Comparison of ENCODE assay signal across 8 cellular contexts in genomic region chr1:35557611-35558373, GRCh38. TPM values are rescaled to one million over a fixed set of nuclear protein-coding genes. Genes with fewer than 3 reads are reported as not detected.
DNase-seq lines count a peak whose midpoint lies in the region; ATAC-seq and TF ChIP-seq lines count a peak whose summit lies in the region.

A gene with protein sequence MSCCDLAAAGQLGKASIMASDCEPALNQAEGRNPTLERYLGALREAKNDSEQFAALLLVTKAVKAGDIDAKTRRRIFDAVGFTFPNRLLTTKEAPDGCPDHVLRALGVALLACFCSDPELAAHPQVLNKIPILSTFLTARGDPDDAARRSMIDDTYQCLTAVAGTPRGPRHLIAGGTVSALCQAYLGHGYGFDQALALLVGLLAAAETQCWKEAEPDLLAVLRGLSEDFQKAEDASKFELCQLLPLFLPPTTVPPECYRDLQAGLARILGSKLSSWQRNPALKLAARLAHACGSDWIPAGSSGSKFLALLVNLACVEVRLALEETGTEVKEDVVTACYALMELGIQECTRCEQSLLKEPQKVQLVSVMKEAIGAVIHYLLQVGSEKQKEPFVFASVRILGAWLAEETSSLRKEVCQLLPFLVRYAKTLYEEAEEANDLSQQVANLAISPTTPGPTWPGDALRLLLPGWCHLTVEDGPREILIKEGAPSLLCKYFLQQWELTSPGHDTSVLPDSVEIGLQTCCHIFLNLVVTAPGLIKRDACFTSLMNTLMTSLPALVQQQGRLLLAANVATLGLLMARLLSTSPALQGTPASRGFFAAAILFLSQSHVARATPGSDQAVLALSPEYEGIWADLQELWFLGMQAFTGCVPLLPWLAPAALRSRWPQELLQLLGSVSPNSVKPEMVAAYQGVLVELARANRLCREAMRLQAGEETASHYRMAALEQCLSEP (plus strand): TSS chr1:35557799. CDS start chr1:35558191, 392 bp downstream.

- ATAC-seq in HG02798 (IDR thresholded peaks at IDR 0.05; ENCODE audit: poor library complexity, unreplicated experiment) (peak; percentile 88), T-cell (replicated peaks in 1 of 4) (peak; percentile 91 to 94 (median 92)), upper lobe of left lung (ENCODE audit: low FRiP score in 2 of 2) (peak; percentile 97 to 98)

- POLR2A ChIA-PET in T-cell (lab: Charles Lee): no interaction called here

- peaks cover 40 to 62% (median 44%) of the 10 kb centered on the region in 4 donors for H3K4me1 ChIP-seq in upper lobe of left lung

- TF ChIP-seq CTCF in GM12875 (IDR thresholded peaks at IDR 0.05; ENCODE audit: borderline replicate concordance, insufficient read depth, low read depth, low read length) (no peak), upper lobe of left lung (IDR thresholded peaks at IDR 0.05) (peak in 2 of 6 experiments; percentile 5 to 9)

- H3K4me1 Mint-ChIP-seq in T-cell: peaks cover 66 to 70% (median 67%) of the 10 kb centered on the region in 3 donors

- H3K27me3 ChIP-seq in upper lobe of left lung: no peaks in the 10 kb centered on the region

- H3K27me3 Mint-ChIP-seq in T-cell: no peaks in the 10 kb centered on the region

- no peaks in the 10 kb centered on the region for H3K9me3 Mint-ChIP-seq in T-cell

- peaks cover 0 to 24% (median 6%) of the 10 kb centered on the region in 4 donors for H3K36me3 ChIP-seq in upper lobe of left lung

- intact Hi-C loops in cardiac septum (cut with DNase I): loop anchor here (2.0 to 5.0 kb wide), 2 partner anchors 19 to 365 kb away; partner anchors contain the start of gene SFPQ

- H3K4me3 ChIP-seq in GM12875 (ENCODE audit: low read depth, low read length) (peak within 1 kb of the TSS; percentile 94), upper lobe of left lung (peak within 1 kb of the TSS; percentile 76 to 98 (median 92))

- H3K36me3 Mint-ChIP-seq in T-cell: peaks cover 8% of the 10 kb centered on the region

- 0 to 1% (median 1%) methylated on average over 58 of the region's 58 CpGs for WGBS in adipose tissue, 3 donors
- WGBS in upper lobe of left lung, 2 donors: 1% methylated on average over 51 to 54 of the region's 58 CpGs

- no peaks in the 10 kb centered on the region for H3K9me3 ChIP-seq in upper lobe of left lung

- CTCF ChIA-PET in T-cell (lab: Charles Lee): interaction anchor here in 1 of 2 donors (0.9 to 1.4 kb wide), 3 partner anchors 9 to 107 kb away, joined by 3 to 7 read pairs (median 4); no protein-coding TSS in a partner anchor

- H3K4me3 Mint-ChIP-seq in T-cell: peak within 1 kb of the TSS; percentile 93 to 100 (median 95)

- TF ChIP-seq POLR2A in upper lobe of left lung (IDR thresholded peaks at IDR 0.05): no peak

- H3K27ac ChIP-seq in adipose tissue (ENCODE audit: low read depth, low read length) (peak within 1 kb of the TSS; percentile 53), upper lobe of left lung (peak within 1 kb of the TSS; percentile 94 to 99 (median 96))

- peak within 1 kb of the TSS; percentile 92 to 95 for H3K27ac Mint-ChIP-seq in T-cell

- peak; percentile 70 for DNase-seq in NCI-H1436 treated with DMSO at 0.1 percent for 48 hours (lab: John Stamatoyannopoulos, UW)
- peak; percentile 86 to 96 (median 93) for DNase-seq in T-cell
- DNase-seq in cardiac septum (ENCODE audit: low spot score): peak; percentile 97
- peak; percentile 94 for DNase-seq in pons (ENCODE audit: low spot score)
- DNase-seq in upper lobe of left lung: peak; percentile 96

- no peak for TF ChIP-seq EP300 in upper lobe of left lung (IDR thresholded peaks at IDR 0.05)

RNA-seq across cellular contexts. Expression of the gene that starts here (rescaled TPM):
- 10 to 100 TPM; 19.8 to 34.0 (median 31.4) TPM for total RNA-seq in T-cell
- polyA plus RNA-seq in adipose tissue: 10 to 100 TPM in 2 of 3 donors, 1 to 10 TPM in 1; 5.3 to 11.6 (median 11.2) TPM
- 56.0 TPM for total RNA-seq in cardiac septum
- total RNA-seq in upper lobe of left lung: 10 to 100 TPM; 12.6 to 34.2 (median 21.5) TPM

Comparison
In these comparisons a context has a peak if more than half of its experiments do, and no peak if none do; other contexts are left out.
1. Peak in every context shown above with its lines: DNase-seq, ATAC-seq, H3K4me3 ChIP-seq and H3K27ac ChIP-seq.